ENCODE assay signal across 22 cellular contexts in genomic region chrY:15510288-15510687, GRCh38.
A peak's percentile ranks its signal among the peaks of the same experiment; 100 is the strongest.
DNase-seq lines count a peak whose midpoint lies in the region; TF ChIP-seq lines count a peak whose summit lies in the region.
"Had no signal": no experiment of that assay in that cellular context is flagged by ENCODE, and none has a peak within 500 bp of the region (broad histone marks: within the 10 kb centered on the region; RNA-seq: fewer than 3 reads in every experiment).

No MANE protein-coding gene starts in this region.

- WGBS in mesendoderm (ENCODE audit: extremely low coverage, insufficient coverage, low lambda C conversion rate), result no CpG with 5 or more reads among the region's 2 CpGs

- H3K27me3 ChIP-seq in H7 (ENCODE audit: control insufficient read depth, insufficient read depth, low read length) (no peaks in the 10 kb centered on the region), mesendoderm (ENCODE audit: insufficient read depth, low read length, poor library complexity) (no peaks in the 10 kb centered on the region)
- H3K27me3 ChIP-seq: Peyer's patch had no signal

- H3K4me1 ChIP-seq in OCI-LY7 (ENCODE audit: insufficient read depth, low read length, poor library complexity, severe bottlenecking), result peaks cover 50% of the 10 kb centered on the region
- no peaks in the 10 kb centered on the region for H3K4me1 ChIP-seq in mesendoderm (ENCODE audit: control insufficient read depth, low read depth, low read length)
- H3K4me1 ChIP-seq: Peyer's patch had no signal

- no peaks in the 10 kb centered on the region for H3K9me2 ChIP-seq in OCI-LY7 (ENCODE audit: insufficient read depth, low read length)
- H3K9me2 ChIP-seq: SK-N-SH had no signal

- H3K79me1 ChIP-seq in mesendoderm (ENCODE audit: low read length), result no peaks in the 10 kb centered on the region

- no peak overlapping the region for H2BK5ac ChIP-seq in mesendoderm (ENCODE audit: low read length)

- H3K79me2 ChIP-seq in OCI-LY7 (ENCODE audit: insufficient read depth, low read depth, low read length), result peaks cover 23% of the 10 kb centered on the region
- no peaks in the 10 kb centered on the region for H3K79me2 ChIP-seq in mesendoderm (ENCODE audit: control insufficient read depth, insufficient read depth, low read length)

- H3K9ac ChIP-seq in mesendoderm (ENCODE audit: low read length), result no peak overlapping the region
- H3K9ac ChIP-seq: SK-N-SH had no signal

- intact Hi-C loops in OCI-LY7 (cut with micrococcal nuclease; ENCODE audit: unreplicated experiment), result loop anchor here (5.0 kb wide), 2 partner anchors 47 to 67 kb away; no protein-coding TSS in a partner anchor

- H3K27ac ChIP-seq in OCI-LY7 (ENCODE audit: low read depth, low read length, poor library complexity, severe bottlenecking) (peak overlapping the region; percentile 99), mesendoderm (ENCODE audit: low read depth, low read length) (no peak overlapping the region)
- H3K27ac ChIP-seq: Peyer's patch had no signal

- no peak overlapping the region for H2AFZ ChIP-seq in OCI-LY7 (ENCODE audit: low read length)

- H4K8ac ChIP-seq in mesendoderm (ENCODE audit: low read depth, low read length), result no peak overlapping the region

- H2BK120ac ChIP-seq in mesendoderm (ENCODE audit: low read depth, low read length), result no peak overlapping the region

- CTCF ChIA-PET in OCI-LY7 (lab: Charles Lee; ENCODE audit: unreplicated experiment), result no interaction called here

- H3K4me2 ChIP-seq in OCI-LY7 (ENCODE audit: low read length), result peak overlapping the region; percentile 76
- H3K4me2 ChIP-seq in mesendoderm (ENCODE audit: low read length), result no peak overlapping the region
- H3K4me2 ChIP-seq: SK-N-SH had no signal

- H3K36me3 ChIP-seq in OCI-LY7 (ENCODE audit: insufficient read depth, low read length) (no peaks in the 10 kb centered on the region), H7 (replicated peaks; ENCODE audit: control insufficient read depth, insufficient read depth, low read length) (no peaks in the 10 kb centered on the region), mesendoderm (ENCODE audit: control insufficient read depth, insufficient read depth, low read length) (no peaks in the 10 kb centered on the region)
- H3K36me3 ChIP-seq: Peyer's patch had no signal

- H3K18ac ChIP-seq in mesendoderm (ENCODE audit: low read length), result no peak overlapping the region

- no peak overlapping the region for H2BK15ac ChIP-seq in mesendoderm (replicated peaks; ENCODE audit: low read depth)

- H2AK5ac ChIP-seq in mesendoderm (ENCODE audit: low read length), result no peak overlapping the region

- no peaks in the 10 kb centered on the region for H4K20me1 ChIP-seq in OCI-LY7 (ENCODE audit: insufficient read depth, low read length)

- no peak overlapping the region for H3K4ac ChIP-seq in mesendoderm (ENCODE audit: low read depth, low read length)

- H3K23ac ChIP-seq in mesendoderm (ENCODE audit: low read length), result no peak overlapping the region

- DNase-seq in KBM-7 (peak; percentile 1), OCI-LY7 (ENCODE audit: low spot score) (peak; percentile 85), iPS DF 19.7 (ENCODE audit: low read depth, low spot score) (peak; percentile 63), H7 (no peak), NCI-H1436 treated with DMSO at 0.1 percent for 48 hours (lab: John Stamatoyannopoulos, UW) (no peak), GF-D8 (lab: John Stamatoyannopoulos, UW) (no peak), mesendoderm (no peak)
- DNase-seq: C1 segment of cervical spinal cord; CD4-positive, alpha-beta memory T cell; COR-L47; DMS79; EL; GDM1; NCI-H1694; NCI-H2029 treated with DMSO at 0.1 percent for 48 hours; NCI-H2227 treated with DMSO at 0.1 percent for 48 hours; NCI-H526 treated with DMSO at 0.1 percent for 48 hours; OCI-M1; Peyer's patch; SIG-M5; SK-N-SH; SW 1271 had no signal

- H3K9me3 ChIP-seq in OCI-LY7 (ENCODE audit: low read length), result no peaks in the 10 kb centered on the region
- H3K9me3 ChIP-seq: Peyer's patch, SK-N-SH had no signal

- POLR2A ChIA-PET in OCI-LY7 (lab: Charles Lee), result interaction anchor here (0.6 to 3.8 kb wide), 6 partner anchors 9 to 87 kb away, joined by 3 to 14 read pairs (median 8); no protein-coding TSS in a partner anchor

- BruUV-seq in OCI-LY7 (replicated peaks; lab: Mats Ljungman, UMichigan), result no TSS peak

- in situ Hi-C loops in KBM-7 (cut with MboI; ENCODE audit: low pct_unique_long_range_greater_than_20kb, low sequenced_read_pairs), result no loop called here

- H3K56ac ChIP-seq in mesendoderm (ENCODE audit: low read length), result no peak overlapping the region

- H4K5ac ChIP-seq in mesendoderm (ENCODE audit: low read length), result no peak overlapping the region

- H3K4me3 ChIP-seq in OCI-LY7 (ENCODE audit: low read depth, low read length, poor library complexity, severe bottlenecking) (peak overlapping the region; percentile 58), H7 (ENCODE audit: insufficient read depth, low read depth, low read length) (no peak overlapping the region), mesendoderm (ENCODE audit: low read length) (no peak overlapping the region)
- H3K4me3 ChIP-seq: Peyer's patch had no signal

- TF ChIP-seq CTCF in OCI-LY7 (conservative IDR thresholded peaks at IDR 0.05; ENCODE audit: low read length), result no peak

Comparison
In these comparisons a context has a peak if more than half of its experiments do, and no peak if none do; other contexts are left out.
1. DNase-seq: peak in KBM-7 (single experiment), OCI-LY7 (single experiment) and iPS DF 19.7 (single experiment); none in H7 (single experiment), NCI-H1436 treated with DMSO at 0.1 percent for 48 hours (single experiment), GF-D8 (single experiment) and mesendoderm (single experiment).